In the genomic region with DNA sequence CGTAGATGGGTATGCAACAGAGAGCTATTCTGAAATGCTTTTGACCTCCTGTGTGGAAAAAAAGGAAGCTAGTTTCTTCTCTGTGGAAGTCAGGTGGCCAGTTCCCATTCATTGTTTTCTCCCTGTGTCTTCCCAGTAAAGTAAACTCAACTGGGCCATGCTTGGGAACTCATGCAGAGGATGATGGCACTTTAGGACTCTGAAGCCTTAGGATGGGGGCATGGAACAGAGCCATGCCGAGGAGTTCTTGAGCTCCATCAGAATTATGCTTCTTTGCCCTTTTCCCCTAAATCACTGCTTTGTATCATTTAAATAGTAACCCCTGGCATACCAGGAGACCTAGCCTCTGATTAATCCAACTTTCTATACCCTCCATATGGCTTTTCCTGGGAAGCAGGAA, we compare ENCODE assay signal across 16 cellular contexts.
"Had no signal": no experiment of that assay in that cellular context is flagged by ENCODE, and none has a peak within 500 bp of the region (broad histone marks: within the 10 kb centered on the region; RNA-seq: fewer than 3 reads in every experiment).

No MANE protein-coding gene starts in this region.

- H3K27ac Mint-ChIP-seq: activated naive CD8-positive, alpha-beta T cell; endodermal cell had no signal

- H3K9me3 Mint-ChIP-seq: endodermal cell; T-helper 1 cell treated with Interleukin-12 subunit alpha and Interleukin-12 subunit beta and Interleukin-4 antibody, amounts not matched to agents 30 μg/mL and 1 μg/mL, for 36 hours had no signal

- H3K27ac ChIP-seq: dorsolateral prefrontal cortex, left lung, ovary, sigmoid colon, spleen, uterus had no signal

- DNase-seq: activated CD4-positive, alpha-beta T cell treated with anti-CD3 and anti-CD28 coated beads, Interleukin-2, amount 50 U/mL, for 4 hours; activated gamma-delta T cell treated with Interleukin-2 at 50 U/mL for 16 hours; amniotic stem cell; central memory CD4-positive, alpha-beta T cell; dorsolateral prefrontal cortex; endodermal cell; heart left ventricle; left lung; ovary; sigmoid colon; spleen; stimulated activated CD4-positive, alpha-beta T cell treated with anti-CD3 and anti-CD28 coated beads, Interleukin-4, amount 100 ng/mL, for 4 hours; stimulated activated naive CD4-positive, alpha-beta T cell; uterus had no signal

- H3K4me3 ChIP-seq: ovary, sigmoid colon, spleen, uterus had no signal

- H3K9me3 ChIP-seq: heart left ventricle, left lung, ovary, sigmoid colon, spleen, uterus had no signal

- H3K27me3 ChIP-seq: ovary, spleen, uterus had no signal

- ATAC-seq: heart left ventricle, left lung had no signal

- H3K36me3 ChIP-seq: left lung, ovary, sigmoid colon, spleen, uterus had no signal

- H3K4me3 Mint-ChIP-seq: activated naive CD8-positive, alpha-beta T cell; endodermal cell; T-helper 1 cell treated with Interleukin-12 subunit alpha and Interleukin-12 subunit beta and Interleukin-4 antibody, amounts not matched to agents 30 μg/mL and 1 μg/mL, for 36 hours had no signal
